ENCODE assay signal across 1 cellular context in genomic region chr14:35808658-35809563, GRCh38.
TF ChIP-seq lines count a peak whose summit lies in the region.
"Not testable (repeated sequence)": the region's sequence is repeated elsewhere in the genome, so short reads cannot be mapped to it uniquely, and the experiment has no call there.

TSS of gene RALGAPA1 (minus strand) at chr14:35809295. CDS start at chr14:35808835, 460 bp downstream.

TF ChIP-seq in HepG2, 621 proteins besides CTCF, POLR2A, EP300 and RAD21 (continued from another document and continues in another):
- TF ChIP-seq ZNF275 (CRISPR knock-in tag; IDR thresholded peaks at IDR 0.05; ENCODE audit: borderline replicate concordance) = peak; percentile 95; the same call in 1 of the 2 replicates
- TF ChIP-seq AGO2 (optimal IDR thresholded peaks at IDR 0.05; ENCODE audit: low read depth, low read length) = peak; percentile 95
- peak; percentile 95 for TF ChIP-seq HDAC1 (CRISPR knock-in tag; IDR thresholded peaks at IDR 0.05)
- TF ChIP-seq ZNF317 (CRISPR knock-in tag; IDR thresholded peaks at IDR 0.05) = peak; percentile 35; the same call in 1 of the 2 replicates
- TF ChIP-seq RERE (CRISPR knock-in tag; IDR thresholded peaks at IDR 0.05; ENCODE audit: low read depth) = 0 out of 2 replicates have a peak, but pooled peaks have one; percentile 20
- TF ChIP-seq NFKB2 (CRISPR knock-in tag; IDR thresholded peaks at IDR 0.05; ENCODE audit: borderline replicate concordance) = peak; percentile 97
- peak; percentile 78 for TF ChIP-seq ZNF121 (CRISPR knock-in tag; IDR thresholded peaks at IDR 0.05)
- TF ChIP-seq MAX (IDR thresholded peaks at IDR 0.05) = peak; percentile 73
- peak; percentile 86 for TF ChIP-seq ZNF792 (CRISPR knock-in tag; IDR thresholded peaks at IDR 0.05)
- TF ChIP-seq ZNF513 (CRISPR knock-in tag; conservative IDR thresholded peaks at IDR 0.05) = peak; percentile 79
- peak; percentile 98 for TF ChIP-seq RBFOX2 (IDR thresholded peaks at IDR 0.05; ENCODE audit: low read depth, low read length)
- peak; percentile 68 for TF ChIP-seq JUND (CRISPR knock-in tag; IDR thresholded peaks at IDR 0.05)
- peak; percentile 57; the same call in 1 of the 2 replicates for TF ChIP-seq ZNF75D (CRISPR knock-in tag; IDR thresholded peaks at IDR 0.05; ENCODE audit: borderline replicate concordance)
- peak; percentile 59 for TF ChIP-seq ZNF12 (CRISPR knock-in tag; IDR thresholded peaks at IDR 0.05)
- TF ChIP-seq ZC3H13 (CRISPR knock-in tag; IDR thresholded peaks at IDR 0.05) = peak; percentile 63; the same call in 1 of the 2 replicates
- peak; percentile 97 for TF ChIP-seq THAP7 (CRISPR knock-in tag; IDR thresholded peaks at IDR 0.05)
- TF ChIP-seq ZNF138 (CRISPR knock-in tag; IDR thresholded peaks at IDR 0.05; ENCODE audit: low read depth) = peak; percentile 70; the same call in 1 of the 2 replicates
- TF ChIP-seq CEBPG (CRISPR knock-in tag; IDR thresholded peaks at IDR 0.05) = peak; percentile 52
- TF ChIP-seq TFDP2 (CRISPR knock-in tag; IDR thresholded peaks at IDR 0.05) = peak; percentile 31; the same call in 1 of the 2 replicates
- peak; percentile 95; the same call in 1 of the 2 replicates for TF ChIP-seq GLI4 (CRISPR knock-in tag; IDR thresholded peaks at IDR 0.05; ENCODE audit: borderline replicate concordance)
- TF ChIP-seq ZBTB40 (IDR thresholded peaks at IDR 0.05) = not testable (repeated sequence)
- peak; percentile 91 for TF ChIP-seq ZBTB40 (CRISPR knock-in tag; IDR thresholded peaks at IDR 0.05)
- TF ChIP-seq KLF13 (CRISPR knock-in tag; IDR thresholded peaks at IDR 0.05) = peak; percentile 53; the same call in 1 of the 2 replicates
- TF ChIP-seq ZSCAN25 (CRISPR knock-in tag; IDR thresholded peaks at IDR 0.05) = peak; percentile 83
- peak; percentile 65; the same call in 1 of the 2 replicates for TF ChIP-seq NAIF1 (CRISPR knock-in tag; IDR thresholded peaks at IDR 0.05; ENCODE audit: borderline replicate concordance)
- peak; percentile 95 for TF ChIP-seq ZNF614 (CRISPR knock-in tag; IDR thresholded peaks at IDR 0.05; ENCODE audit: borderline replicate concordance)
- TF ChIP-seq KLF11 (CRISPR knock-in tag; IDR thresholded peaks at IDR 0.05) = peak; percentile 65; the same call in 1 of the 2 replicates
- TF ChIP-seq PHF8 (CRISPR knock-in tag; IDR thresholded peaks at IDR 0.05) = peak; percentile 95
- TF ChIP-seq ZNF33A (CRISPR knock-in tag; IDR thresholded peaks at IDR 0.05; ENCODE audit: borderline replicate concordance) = 0 out of 2 replicates have a peak, but pooled peaks have one; percentile 23
- TF ChIP-seq YEATS4 (CRISPR knock-in tag; IDR thresholded peaks at IDR 0.05; ENCODE audit: borderline replicate concordance) = peak; percentile 96
